ENCODE assay signal across 15 cellular contexts in the genomic region with DNA sequence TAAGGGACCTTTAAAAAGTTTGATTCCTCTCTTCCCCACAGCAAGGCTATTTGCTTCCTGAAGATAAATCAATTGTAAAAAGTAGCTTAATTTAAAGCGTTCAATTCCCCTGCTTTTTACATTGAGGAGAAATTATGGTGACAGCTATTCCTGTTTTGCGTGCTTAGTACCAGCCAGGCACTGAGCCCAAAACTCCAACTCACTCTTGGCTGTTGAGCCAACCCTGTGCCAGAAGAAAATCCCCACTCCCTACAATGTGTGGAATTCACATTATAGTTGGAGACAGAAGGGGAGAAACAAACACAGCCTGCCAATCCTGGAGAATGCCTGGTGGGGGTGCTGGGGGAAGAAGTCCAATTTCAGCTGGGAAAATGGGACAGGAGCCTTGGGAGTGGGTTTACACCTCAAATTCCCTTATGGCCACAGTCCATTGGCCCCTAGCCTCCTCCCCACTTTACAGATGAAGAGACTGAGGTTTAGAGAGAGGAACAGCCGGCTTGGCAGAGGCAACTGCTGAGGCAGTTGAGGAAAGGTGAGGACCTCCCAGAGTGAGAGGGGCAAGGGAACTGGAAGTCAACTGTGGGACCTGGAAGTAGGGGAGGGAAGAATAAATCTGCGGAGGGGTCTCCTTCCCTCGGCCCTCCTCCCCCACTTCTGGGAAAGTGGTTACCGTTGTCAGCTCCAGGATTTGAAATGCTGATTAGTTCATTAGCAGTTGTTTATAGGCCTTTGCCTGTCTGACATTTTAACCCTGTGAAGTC. TPM values are rescaled to one million over a fixed set of nuclear protein-coding genes. Genes with fewer than 3 reads are reported as not detected.
DNase-seq lines count a peak whose midpoint lies in the region; TF ChIP-seq lines count a peak whose summit lies in the region.
"Had no signal": no experiment of that assay in that cellular context is flagged by ENCODE, and none has a peak within 500 bp of the region (broad histone marks: within the 10 kb centered on the region; RNA-seq: fewer than 3 reads in every experiment).

No MANE protein-coding gene starts in this region.

- TF ChIP-seq POLR2A in prostate gland (IDR thresholded peaks at IDR 0.05), result no peak
- no peak for TF ChIP-seq POLR2A in esophagus muscularis mucosa (IDR thresholded peaks at IDR 0.05; ENCODE audit: low read depth)

- H3K9me3 ChIP-seq in adipocyte (ENCODE audit: control insufficient read depth, low read length) (no peaks in the 10 kb centered on the region), prostate gland (no peaks in the 10 kb centered on the region), esophagus muscularis mucosa (no peaks in the 10 kb centered on the region)
- H3K9me3 ChIP-seq: colonic mucosa, gastroesophageal sphincter, Peyer's patch had no signal

- H3K36me3 ChIP-seq in adipocyte (ENCODE audit: control insufficient read depth, insufficient read depth, low read length, severe bottlenecking), result no peaks in the 10 kb centered on the region
- no peaks in the 10 kb centered on the region for H3K36me3 ChIP-seq in prostate gland
- no peaks in the 10 kb centered on the region for H3K36me3 ChIP-seq in esophagus muscularis mucosa
- H3K36me3 ChIP-seq: colonic mucosa, gastroesophageal sphincter had no signal

- H3K4me1 ChIP-seq in adipocyte (ENCODE audit: control insufficient read depth, insufficient read depth, low read length) (no peaks in the 10 kb centered on the region), prostate gland (replicated peaks) (no peaks in the 10 kb centered on the region), esophagus muscularis mucosa (no peaks in the 10 kb centered on the region)
- H3K4me1 ChIP-seq: colonic mucosa, gastroesophageal sphincter, Peyer's patch had no signal

- H3K9ac ChIP-seq in adipocyte (ENCODE audit: low read length), result no peak overlapping the region

- H3K4me3 ChIP-seq in adipocyte (ENCODE audit: low read length) (no peak overlapping the region), prostate gland (no peak overlapping the region), esophagus muscularis mucosa (no peak overlapping the region)
- H3K4me3 ChIP-seq: colonic mucosa, gastroesophageal sphincter, Peyer's patch had no signal

- H3K27ac ChIP-seq in prostate gland (peak overlapping the region; percentile 34 to 57), esophagus muscularis mucosa (replicated peaks in 1 of 4) (no peak overlapping the region)
- H3K27ac ChIP-seq: colonic mucosa, gastroesophageal sphincter, Peyer's patch had no signal

- DNase-seq in GM04503 (ENCODE audit: low read depth) (peak; percentile 32), adipocyte (ENCODE audit: low read depth) (peak; percentile 37), hippocampal formation (lab: John Stamatoyannopoulos, UW) (peak; percentile 21 to 30), prostate gland (ENCODE audit: low spot score) (peak; percentile 49), NCI-H510A (lab: John Stamatoyannopoulos, UW) (no peak), kidney glomerular epithelial cell (lab: John Stamatoyannopoulos, UW) (no peak), NCI-H2081 treated with DMSO at 0.1 percent for 48 hours (lab: John Stamatoyannopoulos, UW) (no peak), esophagus muscularis mucosa (ENCODE audit: extremely low spot score) (no peak)
- DNase-seq: CD4-positive, alpha-beta T cell; colonic mucosa; KG1; Peyer's patch; stimulated activated CD4-positive, alpha-beta T cell treated with anti-CD3 and anti-CD28 coated beads, Interleukin-2, amount 100 ng/mL, for 24 hours; stimulated activated naive CD8-positive, alpha-beta T cell treated with anti-CD3 and anti-CD28 coated beads, Interleukin-15, Interleukin-2, amounts not matched to agents 100 U/mL and 50 U/mL, for 24 hours had no signal

- 40% methylated on average over 6 of the region's 6 CpGs for WGBS in prostate gland
- 49% methylated on average over 6 of the region's 6 CpGs for WGBS in esophagus muscularis mucosa

- TF ChIP-seq CTCF in prostate gland (IDR thresholded peaks at IDR 0.05) (no peak), esophagus muscularis mucosa (IDR thresholded peaks at IDR 0.05) (no peak)

- TF ChIP-seq EP300 in esophagus muscularis mucosa (IDR thresholded peaks at IDR 0.05), result no peak

- intact Hi-C loops in prostate gland (cut with DNase I), result no loop called here
- intact Hi-C loops in esophagus muscularis mucosa (cut with DNase I), result no loop called here

- H3K27me3 ChIP-seq in adipocyte (replicated peaks; ENCODE audit: control insufficient read depth, insufficient read depth, low read length) (no peaks in the 10 kb centered on the region), prostate gland (replicated peaks; ENCODE audit: insufficient read depth) (no peaks in the 10 kb centered on the region), esophagus muscularis mucosa (peaks cover 0 to 18% (median 0%) of the 10 kb centered on the region in 4 donors)
- H3K27me3 ChIP-seq: colonic mucosa, Peyer's patch had no signal

RNA-seq across cellular contexts. Expression of gene CDH1, which starts 26.1 kb away (rescaled TPM):
- 100 to 1,000 TPM in 1 of 2 donors, 10 to 100 TPM in 1; 75.7 to 300 TPM for total RNA-seq in prostate gland
- total RNA-seq in esophagus muscularis mucosa, result under 1 TPM; 0.17 to 0.83 (median 0.51) TPM

Comparison
In these comparisons a context has a peak if more than half of its experiments do, and no peak if none do; other contexts are left out.
1. DNase-seq: peak in GM04503 (single experiment), adipocyte (single experiment), hippocampal formation (2 of 2) and prostate gland (single experiment); none in NCI-H510A (single experiment), kidney glomerular epithelial cell (single experiment), NCI-H2081 treated with DMSO at 0.1 percent for 48 hours (single experiment) and esophagus muscularis mucosa (single experiment).
2. H3K27ac ChIP-seq: peak in prostate gland (2 of 2); none in esophagus muscularis mucosa (0 of 4).
3. RNA of gene CDH1, which starts 26.1 kb away (total RNA-seq): 75.7 to 300 TPM in prostate gland; 0.17 to 0.83 TPM in esophagus muscularis mucosa; every median in the first group is over 10 times any median in the second.